In the genomic region with DNA sequence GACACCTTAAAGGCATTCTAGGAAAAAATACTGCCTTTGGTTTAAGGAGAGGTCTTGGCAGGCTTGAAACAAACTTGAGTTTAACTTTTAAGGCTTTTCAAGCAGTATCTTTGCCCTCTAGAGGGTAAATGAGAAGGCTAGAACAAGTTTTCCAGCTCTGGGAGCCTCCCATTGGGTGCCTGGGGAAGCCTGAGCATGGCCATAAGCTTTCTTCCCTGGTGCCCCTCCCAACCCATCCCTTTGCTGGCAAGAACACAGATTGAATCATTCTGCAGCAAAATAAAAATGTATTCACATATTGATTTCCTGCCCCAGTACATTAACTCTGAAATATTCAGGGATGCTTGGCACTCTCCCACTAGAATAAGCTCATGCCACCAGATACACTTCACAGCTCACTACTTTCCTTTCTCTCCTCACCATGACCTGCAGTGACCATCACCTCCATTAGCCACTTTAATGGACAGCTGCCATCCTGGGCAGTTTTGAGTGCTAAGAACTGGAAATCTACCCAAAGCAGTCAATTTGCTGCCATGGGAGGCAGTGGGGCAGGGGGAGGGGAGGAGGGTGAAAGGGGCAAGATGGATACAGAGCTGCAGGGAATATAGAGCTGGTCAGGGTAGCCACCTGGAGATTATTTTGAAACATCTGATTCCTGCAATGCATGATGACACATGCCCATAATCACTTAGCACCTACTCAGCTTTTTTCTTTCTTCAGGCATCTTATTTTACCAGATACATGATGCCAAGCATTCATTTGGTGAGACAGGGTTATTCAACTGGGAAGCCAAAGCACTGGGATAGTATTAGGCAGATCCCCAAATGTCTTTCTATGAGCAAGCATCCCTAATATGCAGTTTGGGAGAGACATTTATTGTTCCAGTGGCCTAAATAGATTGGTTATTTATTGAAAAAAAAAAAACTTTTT, we compare ENCODE assay signal across 16 cellular contexts.
DNase-seq lines count a peak whose midpoint lies in the region; ATAC-seq and TF ChIP-seq lines count a peak whose summit lies in the region.
"Had no signal": no experiment of that assay in that cellular context is flagged by ENCODE, and none has a peak within 500 bp of the region (broad histone marks: within the 10 kb centered on the region; RNA-seq: fewer than 3 reads in every experiment).

No MANE protein-coding gene starts in this region.

- no peak overlapping the region for H2AK5ac ChIP-seq in trophoblast cell (ENCODE audit: low read length)

- H4K8ac ChIP-seq in trophoblast cell (ENCODE audit: low read depth, low read length): no peak overlapping the region

- H3K23ac ChIP-seq in trophoblast cell (ENCODE audit: low read length): no peak overlapping the region

- in situ Hi-C loops in GM23248 (cut with MboI): no loop called here

- TF ChIP-seq RAD21 in SK-N-SH (IDR thresholded peaks at IDR 0.05; ENCODE audit: low read length): no peak

- H4K91ac ChIP-seq in trophoblast cell (ENCODE audit: low read depth, low read length): no peak overlapping the region

- no peak for ATAC-seq in HG02610 (IDR thresholded peaks at IDR 0.05; ENCODE audit: unreplicated experiment)
- ATAC-seq in GM18519 (IDR thresholded peaks at IDR 0.05; ENCODE audit: low FRiP score, unreplicated experiment): no peak
- ATAC-seq: natural killer cell treated with Interleukin-12 subunit alpha and Interleukin-12 subunit beta and Interleukin-15 and Interleukin-18, amount 100 ng/mL, for 72 hours had no signal

- H3K27ac ChIP-seq in GM23248: no peak overlapping the region
- H3K27ac ChIP-seq in SK-N-SH (ENCODE audit: low read depth in 2 of 2, low read length in 1 of 2): peak overlapping the region; percentile 75 to 92
- peak overlapping the region; percentile 37 for H3K27ac ChIP-seq in trophoblast cell (ENCODE audit: low read depth, low read length)

- no peak overlapping the region for H3K14ac ChIP-seq in trophoblast cell (ENCODE audit: low read length)

- no peaks in the 10 kb centered on the region for H3K9me2 ChIP-seq in GM23248 (ENCODE audit: insufficient read depth)
- no peaks in the 10 kb centered on the region for H3K9me2 ChIP-seq in SK-N-SH

- H3K79me2 ChIP-seq in GM23248 (ENCODE audit: insufficient read depth) (no peaks in the 10 kb centered on the region), SK-N-SH (ENCODE audit: insufficient read depth) (no peaks in the 10 kb centered on the region), trophoblast cell (ENCODE audit: control insufficient read depth, insufficient read depth, low read length, poor library complexity) (no peaks in the 10 kb centered on the region)

- peak; percentile 35 for DNase-seq in GM23248
- no peak for DNase-seq in SK-N-SH
- no peak for DNase-seq in fibroblast of the aortic adventitia (ENCODE audit: low read depth)
- DNase-seq in trophoblast cell: peak in 1 of 2 donors; percentile 33
- DNase-seq in 8988T: no peak
- DNase-seq in NCI-H2196 treated with DMSO at 0.1 percent for 48 hours (lab: John Stamatoyannopoulos, UW; ENCODE audit: unreplicated experiment): no peak
- DNase-seq: activated CD4-positive, alpha-beta T cell treated with anti-CD3 and anti-CD28 coated beads, Interleukin-2, amount 50 U/mL, for 1 hour; activated naive CD8-positive, alpha-beta T cell treated with anti-CD3 and anti-CD28 coated beads, Interleukin-2, amount 10 ng/mL, durations not matched to agents 7 days and 5 days; activated T-cell treated with anti-CD3 and anti-CD28 coated beads, Interleukin-2, amount 50 U/mL, for 24 hours; NCI-H1930; stimulated activated CD4-positive, alpha-beta T cell treated with anti-CD3 and anti-CD28 coated beads, Interleukin-1b, Interleukin-23, amount 100 ng/mL, for 48 hours had no signal

- H3K36me3 ChIP-seq in GM23248 (ENCODE audit: low read depth) (no peaks in the 10 kb centered on the region), SK-N-SH (replicated peaks in 1 of 2; ENCODE audit: control insufficient read depth in 1 of 2, insufficient read depth in 2 of 2, low read length in 1 of 2) (peaks cover 0 to 5% of the 10 kb centered on the region in 2 experiments), trophoblast cell (ENCODE audit: control insufficient read depth in 1 of 2, insufficient read depth in 2 of 2, low read length in 2 of 2) (no peaks in the 10 kb centered on the region)

- peak in 1 of 2 experiments; percentile 55; a peak in 2 of 4 replicates for TF ChIP-seq EP300 in SK-N-SH (IDR thresholded peaks at IDR 0.05; ENCODE audit: borderline replicate concordance in 1 of 2, low read depth in 1 of 2, low read length in 1 of 2)

- peak overlapping the region; percentile 13 for H2BK12ac ChIP-seq in trophoblast cell (ENCODE audit: low read length)

- TF ChIP-seq CTCF in SK-N-SH (IDR thresholded peaks at IDR 0.05): no peak
- peak; percentile 2 for TF ChIP-seq CTCF in fibroblast of the aortic adventitia (IDR thresholded peaks at IDR 0.05; ENCODE audit: insufficient read depth, low read length)

- H3K4me3 ChIP-seq in GM23248: no peak overlapping the region
- H3K4me3 ChIP-seq in SK-N-SH (ENCODE audit: low read depth in 2 of 2, low read length in 1 of 2): no peak overlapping the region
- H3K4me3 ChIP-seq in fibroblast of the aortic adventitia (ENCODE audit: low read depth, low read length): no peak overlapping the region
- no peak overlapping the region for H3K4me3 ChIP-seq in trophoblast cell (ENCODE audit: low read depth, low read length)
- H3K4me3 ChIP-seq: right atrium auricular region, tibial nerve had no signal

- H3K4me1 ChIP-seq in GM23248 (ENCODE audit: insufficient read depth) (peaks cover 36% of the 10 kb centered on the region), SK-N-SH (ENCODE audit: control insufficient read depth in 1 of 2, insufficient read depth in 2 of 2, low read depth in 1 of 2, low read length in 1 of 2) (peaks cover 39 to 55% of the 10 kb centered on the region in 2 experiments), trophoblast cell (ENCODE audit: control insufficient read depth in 1 of 2, insufficient read depth in 2 of 2, low read length in 2 of 2) (peaks cover 5 to 7% of the 10 kb centered on the region in 2 experiments)

- POLR2A ChIA-PET in SK-N-SH (lab: Yijun Ruan, JAX): no interaction called here

- H2AFZ ChIP-seq in GM23248 (no peak overlapping the region), SK-N-SH (ENCODE audit: low read depth) (no peak overlapping the region), trophoblast cell (ENCODE audit: insufficient read depth, low read length, poor library complexity) (no peak overlapping the region)

- H3K9ac ChIP-seq in GM23248 (no peak overlapping the region), SK-N-SH (no peak overlapping the region), trophoblast cell (ENCODE audit: low read length) (no peak overlapping the region)

- H3K4me2 ChIP-seq in GM23248 (ENCODE audit: unreplicated experiment): no peak overlapping the region
- H3K4me2 ChIP-seq in SK-N-SH: peak overlapping the region; percentile 35; the same call in 1 of the 2 replicates
- no peak overlapping the region for H3K4me2 ChIP-seq in trophoblast cell (ENCODE audit: low read length)

- H4K12ac ChIP-seq in trophoblast cell (ENCODE audit: low read depth, low read length): no peak overlapping the region

- no peak overlapping the region for H3K18ac ChIP-seq in trophoblast cell (ENCODE audit: low read length)

- H3K9me3 ChIP-seq in GM23248 (ENCODE audit: low read depth): no peaks in the 10 kb centered on the region
- H3K9me3 ChIP-seq in SK-N-SH: no peaks in the 10 kb centered on the region
- no peaks in the 10 kb centered on the region for H3K9me3 ChIP-seq in trophoblast cell (ENCODE audit: insufficient read depth, low read depth, low read length)
- H3K9me3 ChIP-seq: right atrium auricular region, tibial nerve had no signal

- no peaks in the 10 kb centered on the region for H4K20me1 ChIP-seq in GM23248 (ENCODE audit: insufficient read depth)
- no peaks in the 10 kb centered on the region for H4K20me1 ChIP-seq in SK-N-SH (ENCODE audit: insufficient read depth)

- H3F3A ChIP-seq in GM23248 (ENCODE audit: insufficient read depth): peaks cover 29% of the 10 kb centered on the region
- peaks cover 10% of the 10 kb centered on the region for H3F3A ChIP-seq in SK-N-SH (replicated peaks; ENCODE audit: insufficient read depth)

- H3K79me1 ChIP-seq in trophoblast cell (ENCODE audit: low read length): peaks cover 8% of the 10 kb centered on the region

- peak overlapping the region; percentile 22 for H3K4ac ChIP-seq in trophoblast cell (ENCODE audit: low read depth, low read length)

- CTCF ChIA-PET in SK-N-SH (lab: Yijun Ruan, JAX): interaction anchor here (0.7 to 3.5 kb wide), 6 partner anchors 9 to 68 kb away, joined by 3 to 20 read pairs (median 4); no protein-coding TSS in a partner anchor

- H3K27me3 ChIP-seq in GM23248 (replicated peaks; ENCODE audit: insufficient read depth) (no peaks in the 10 kb centered on the region), SK-N-SH (ENCODE audit: insufficient read depth) (no peaks in the 10 kb centered on the region), trophoblast cell (ENCODE audit: insufficient read depth, low read length) (no peaks in the 10 kb centered on the region)
- H3K27me3 ChIP-seq: right atrium auricular region, tibial nerve had no signal

- peak overlapping the region; percentile 54 for H2BK5ac ChIP-seq in trophoblast cell (ENCODE audit: low read depth, low read length, poor library complexity)

- H2BK120ac ChIP-seq in trophoblast cell (ENCODE audit: insufficient read depth, low read length, poor library complexity): no peak overlapping the region

TF ChIP-seq in SK-N-SH, 30 proteins besides CTCF, POLR2A, EP300 and RAD21 (continues in another document):
- TF ChIP-seq, protein P1, sequence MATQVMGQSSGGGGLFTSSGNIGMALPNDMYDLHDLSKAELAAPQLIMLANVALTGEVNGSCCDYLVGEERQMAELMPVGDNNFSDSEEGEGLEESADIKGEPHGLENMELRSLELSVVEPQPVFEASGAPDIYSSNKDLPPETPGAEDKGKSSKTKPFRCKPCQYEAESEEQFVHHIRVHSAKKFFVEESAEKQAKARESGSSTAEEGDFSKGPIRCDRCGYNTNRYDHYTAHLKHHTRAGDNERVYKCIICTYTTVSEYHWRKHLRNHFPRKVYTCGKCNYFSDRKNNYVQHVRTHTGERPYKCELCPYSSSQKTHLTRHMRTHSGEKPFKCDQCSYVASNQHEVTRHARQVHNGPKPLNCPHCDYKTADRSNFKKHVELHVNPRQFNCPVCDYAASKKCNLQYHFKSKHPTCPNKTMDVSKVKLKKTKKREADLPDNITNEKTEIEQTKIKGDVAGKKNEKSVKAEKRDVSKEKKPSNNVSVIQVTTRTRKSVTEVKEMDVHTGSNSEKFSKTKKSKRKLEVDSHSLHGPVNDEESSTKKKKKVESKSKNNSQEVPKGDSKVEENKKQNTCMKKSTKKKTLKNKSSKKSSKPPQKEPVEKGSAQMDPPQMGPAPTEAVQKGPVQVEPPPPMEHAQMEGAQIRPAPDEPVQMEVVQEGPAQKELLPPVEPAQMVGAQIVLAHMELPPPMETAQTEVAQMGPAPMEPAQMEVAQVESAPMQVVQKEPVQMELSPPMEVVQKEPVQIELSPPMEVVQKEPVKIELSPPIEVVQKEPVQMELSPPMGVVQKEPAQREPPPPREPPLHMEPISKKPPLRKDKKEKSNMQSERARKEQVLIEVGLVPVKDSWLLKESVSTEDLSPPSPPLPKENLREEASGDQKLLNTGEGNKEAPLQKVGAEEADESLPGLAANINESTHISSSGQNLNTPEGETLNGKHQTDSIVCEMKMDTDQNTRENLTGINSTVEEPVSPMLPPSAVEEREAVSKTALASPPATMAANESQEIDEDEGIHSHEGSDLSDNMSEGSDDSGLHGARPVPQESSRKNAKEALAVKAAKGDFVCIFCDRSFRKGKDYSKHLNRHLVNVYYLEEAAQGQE (IDR thresholded peaks at IDR 0.05; ENCODE audit: low read depth, low read length): no peak
